ENCODE assay signal across 8 cellular contexts in genomic region chr1:242524571-242525359, GRCh38. TPM values are rescaled to one million over a fixed set of nuclear protein-coding genes. Genes with fewer than 3 reads are reported as not detected.
DNase-seq lines count a peak whose midpoint lies in the region; ATAC-seq, FAIRE-seq and TF ChIP-seq lines count a peak whose summit lies in the region.

Gene PLD5 (minus strand): TSS chr1:242524697.

- 0 to 1% methylated on average over 48 to 77 of the region's 77 CpGs for WGBS in aorta, 2 donors

- peak within 1 kb of the TSS; percentile 72 to 74 for H3K4me3 ChIP-seq in aorta (ENCODE audit: low read length in 2 of 2)

- DNase-seq in Caki2 (ENCODE audit: low read depth) (peak; percentile 37), NCI-H1105 (lab: John Stamatoyannopoulos, UW) (peak; percentile 26), MCF 10A (ENCODE audit: unreplicated experiment) (peak; percentile 61), memory B cell (ENCODE audit: low spot score in 2 of 2) (no peak), aorta (peak; percentile 43 to 79), H54 (ENCODE audit: insufficient read length, low spot score) (no peak)

- H3K36me3 Mint-ChIP-seq in MCF 10A (ENCODE audit: insufficient read depth, unreplicated experiment) (no peaks in the 10 kb centered on the region), memory B cell (no peaks in the 10 kb centered on the region)

- ATAC-seq in memory B cell (ENCODE audit: low read depth) (peak; percentile 40), aorta (ENCODE audit: low FRiP score) (peak; percentile 52), HG03097 (IDR thresholded peaks at IDR 0.05; ENCODE audit: low FRiP score, unreplicated experiment) (no peak)
- ATAC-seq in activated CD4-positive, CD25-positive, alpha-beta regulatory T cell treated with anti-CD3 and anti-CD28 coated beads, Interleukin-2, amount 50 U/mL, for 24 hours: no peak

- H3K4me1 Mint-ChIP-seq in MCF 10A (ENCODE audit: insufficient read depth, unreplicated experiment): peaks cover 26% of the 10 kb centered on the region
- peaks cover 17% of the 10 kb centered on the region for H3K4me1 Mint-ChIP-seq in memory B cell

- H3K36me3 ChIP-seq in aorta (ENCODE audit: control insufficient read depth in 1 of 2, insufficient read depth in 2 of 2, low read length in 1 of 2): no peaks in the 10 kb centered on the region

- H3K9me3 Mint-ChIP-seq in MCF 10A (ENCODE audit: unreplicated experiment) (no peaks in the 10 kb centered on the region), memory B cell (peaks cover 1% of the 10 kb centered on the region)

- H3K27ac Mint-ChIP-seq in MCF 10A (ENCODE audit: low read depth, unreplicated experiment) (no peak within 1 kb of the TSS), memory B cell (no peak within 1 kb of the TSS)

- TF ChIP-seq POLR2A in H54 (IDR thresholded peaks at IDR 0.05; ENCODE audit: low read depth, low read length): no peak

- no peaks in the 10 kb centered on the region for H3K9me3 ChIP-seq in aorta (ENCODE audit: control insufficient read depth, low read length)

- no peak for TF ChIP-seq CTCF in MCF 10A (IDR thresholded peaks at IDR 0.05; ENCODE audit: unreplicated experiment)

- BruUV-seq in MCF 10A (replicated peaks; lab: Mats Ljungman, UMichigan): TSS peak; percentile 63

- FAIRE-seq in H54 (lab: Jason Lieb, UNC): no peak

- H3K27me3 Mint-ChIP-seq in MCF 10A (ENCODE audit: insufficient read depth, unreplicated experiment) (no peaks in the 10 kb centered on the region), memory B cell (peaks cover 17% of the 10 kb centered on the region)

- no peaks in the 10 kb centered on the region for H3K27me3 ChIP-seq in aorta (ENCODE audit: control insufficient read depth in 1 of 2, insufficient read depth in 2 of 2, low read length in 1 of 2)

- POLR2A ChIA-PET in MCF 10A (lab: Yijun Ruan, JAX): no interaction called here

- in situ Hi-C loops in Caki2 (cut with HindIII; ENCODE audit: low pct_unique_long_range_greater_than_20kb, low sequenced_read_pairs): no loop called here

- peak within 1 kb of the TSS in 1 of 2 donors; percentile 9 for H3K27ac ChIP-seq in aorta (ENCODE audit: low read depth in 1 of 2, low read length in 2 of 2)

- intact Hi-C loops in MCF 10A (cut with micrococcal nuclease): loop anchor here (1.0 to 10.0 kb wide), 8 partner anchors 58 to 801 kb away; no protein-coding TSS in a partner anchor
- intact Hi-C loops in aorta (cut with DNase I): loop anchor here (5.0 to 10.0 kb wide), 2 partner anchors 50 to 57 kb away; no protein-coding TSS in a partner anchor

- H3K4me1 ChIP-seq in aorta (ENCODE audit: control insufficient read depth in 1 of 2, insufficient read depth in 2 of 2, low read length in 2 of 2): peaks cover 0 to 1% of the 10 kb centered on the region in 2 donors

- CTCF ChIA-PET in MCF 10A (lab: Yijun Ruan, JAX): interaction anchor here (0.6 to 1.9 kb wide), 17 partner anchors 10 to 412 kb away, joined by 3 to 13 read pairs (median 3); no protein-coding TSS in a partner anchor

- H3K4me3 Mint-ChIP-seq in MCF 10A (ENCODE audit: unreplicated experiment) (peak within 1 kb of the TSS; percentile 79), memory B cell (peak within 1 kb of the TSS; percentile 75)

RNA-seq across cellular contexts. Expression of gene PLD5, which starts in this region (rescaled TPM):
- 2.5 TPM in 1 of 2 replicates, not detected in the other for total RNA-seq in Caki2 (2014; rRNA removed; shearing (Covaris generic); ENCODE audit: low replicate concordance)
- total RNA-seq in MCF 10A (2022): 16.1 and 18.3 TPM in 2 replicates
- 10 to 100 TPM in 1 of 2 donors, 1 to 10 TPM in 1; 9.2 to 18.1 TPM for total RNA-seq in aorta
- polyA plus RNA-seq in aorta: 10 to 100 TPM in 1 of 2 donors, 1 to 10 TPM in 1; 4.5 to 11.0 TPM

Comparison
In these comparisons a context has a peak if more than half of its experiments do, and no peak if none do; other contexts are left out.
1. DNase-seq: peak in Caki2 (single experiment), NCI-H1105 (single experiment), MCF 10A (single experiment) and aorta (2 of 2); none in memory B cell (0 of 2) and H54 (single experiment).
2. ATAC-seq: peak in memory B cell (single experiment) and aorta (single experiment); none in activated CD4-positive, CD25-positive, alpha-beta regulatory T cell treated with anti-CD3 and anti-CD28 coated beads, Interleukin-2, amount 50 U/mL, for 24 hours (0 of 2) and HG03097 (single experiment).